ENCODE assay signal across 34 cellular contexts in genomic region chr20:6750438-6750837, GRCh38. TPM values are rescaled to one million over a fixed set of nuclear protein-coding genes. Genes with fewer than 3 reads are reported as not detected.
"Had no signal": no experiment of that assay in that cellular context is flagged by ENCODE, and none has a peak within 500 bp of the region (broad histone marks: within the 10 kb centered on the region; RNA-seq: fewer than 3 reads in every experiment).

No MANE protein-coding gene starts in this region.

- H3K9me3 ChIP-seq: ascending aorta, body of pancreas had no signal

- H3K27me3 ChIP-seq: ascending aorta, body of pancreas, brain microvascular endothelial cell, cardiac muscle cell had no signal

- H3K4me3 ChIP-seq: adrenal gland, ascending aorta, body of pancreas, breast epithelium, cardiac muscle cell had no signal

- FAIRE-seq: astrocyte, bronchial epithelial cell had no signal

- ATAC-seq: activated naive CD4-positive, alpha-beta T cell treated with anti-CD3 and anti-CD28 coated beads, Interleukin-2, amount 50 U/mL, for 72 hours; activated naive CD8-positive, alpha-beta T cell treated with anti-CD3 and anti-CD28 coated beads, Interleukin-2, amount 50 U/mL, for 24 hours; activated T-cell treated with anti-CD3 and anti-CD28 coated beads, Interleukin-2, amount 50 U/mL, for 4 hours; activated T-cell treated with anti-CD3 and anti-CD28 coated beads, Interleukin-2, amount 50 U/mL, for 72 hours; activated T-helper 17 cell treated with anti-CD3 and anti-CD28 coated beads, Interleukin-2, amount 50 U/mL, for 72 hours; body of pancreas had no signal

- DNase-seq: activated effector memory CD4-positive, alpha-beta T cell treated with anti-CD3 and anti-CD28 coated beads, Interleukin-2, amount 50 U/mL, for 16 hours; activated effector memory CD4-positive, alpha-beta T cell treated with Interleukin-2 at 50 U/mL for 16 hours; activated gamma-delta T cell; activated gamma-delta T cell treated with Interleukin-2 at 50 U/mL for 16 hours; activated naive CD4-positive, alpha-beta T cell; activated naive CD4-positive, alpha-beta T cell treated with anti-CD3 and anti-CD28 coated beads for 36 hours; activated naive CD4-positive, alpha-beta T cell treated with anti-CD3 and anti-CD28 coated beads, Interleukin-2, amount 10 ng/mL, durations not matched to agents 7 days and 5 days; activated naive CD4-positive, alpha-beta T cell treated with anti-CD3 and anti-CD28 coated beads, Interleukin-2, amount 50 U/mL, for 16 hours; activated naive CD4-positive, alpha-beta T cell treated with Interleukin-2 at 50 U/mL for 16 hours; activated naive CD8-positive, alpha-beta T cell treated with anti-CD3 and anti-CD28 coated beads for 36 hours; activated naive CD8-positive, alpha-beta T cell treated with anti-CD3 and anti-CD28 coated beads, Interleukin-2, amount 10 ng/mL, durations not matched to agents 7 days and 5 days; activated naive CD8-positive, alpha-beta T cell treated with anti-CD3 and anti-CD28 coated beads, Interleukin-2, amount 50 U/mL, for 24 hours; activated T-cell treated with anti-CD3 and anti-CD28 coated beads, Interleukin-2, amount 50 U/mL, for 1 hour; activated T-cell treated with anti-CD3 and anti-CD28 coated beads, Interleukin-2, amount 50 U/mL, for 24 hours; activated T-cell treated with anti-CD3 and anti-CD28 coated beads, Interleukin-2, amount 50 U/mL, for 4 hours; activated T-cell treated with anti-CD3 and anti-CD28 coated beads, Interleukin-2, amount 50 U/mL, for 48 hours; activated T-cell treated with anti-CD3 and anti-CD28 coated beads, Interleukin-2, amount 50 U/mL, for 72 hours; adrenal gland; amniotic stem cell; amygdala; anterior cingulate cortex; aorta; body of pancreas; brain microvascular endothelial cell; caudate nucleus; central memory CD4-positive, alpha-beta T cell; cerebellar nuclear complex had no signal

- H3K36me3 ChIP-seq: adrenal gland, ascending aorta, brain microvascular endothelial cell, breast epithelium, cardiac muscle cell had no signal

- H3K27ac ChIP-seq: adrenal gland, ascending aorta, body of pancreas, brain microvascular endothelial cell, breast epithelium, cardiac muscle cell had no signal

- H3K4me1 ChIP-seq: adrenal gland, ascending aorta, body of pancreas, breast epithelium had no signal

RNA-seq across cellular contexts. Expression of gene BMP2, which starts 17.0 kb away (rescaled TPM):
- total RNA-seq: activated naive CD4-positive, alpha-beta T cell treated with anti-CD3 and anti-CD28 coated beads for 36 hours; activated naive CD4-positive, alpha-beta T cell treated with anti-CD3 and anti-CD28 coated beads, Interleukin-2, amount 50 U/mL, for 72 hours; activated naive CD8-positive, alpha-beta T cell treated with anti-CD3 and anti-CD28 coated beads for 36 hours; activated naive CD8-positive, alpha-beta T cell treated with anti-CD3 and anti-CD28 coated beads, Interleukin-2, amount 10 ng/mL, durations not matched to agents 7 days and 5 days; activated T-cell treated with anti-CD3 and anti-CD28 coated beads, Interleukin-2, amount 50 U/mL, for 4 hours; activated T-cell treated with anti-CD3 and anti-CD28 coated beads, Interleukin-2, amount 50 U/mL, for 72 hours; activated T-helper 17 cell treated with anti-CD3 and anti-CD28 coated beads, Interleukin-2, amount 50 U/mL, for 72 hours had no signal
